25 cellular contexts compared by ENCODE assay signal in the genomic region with DNA sequence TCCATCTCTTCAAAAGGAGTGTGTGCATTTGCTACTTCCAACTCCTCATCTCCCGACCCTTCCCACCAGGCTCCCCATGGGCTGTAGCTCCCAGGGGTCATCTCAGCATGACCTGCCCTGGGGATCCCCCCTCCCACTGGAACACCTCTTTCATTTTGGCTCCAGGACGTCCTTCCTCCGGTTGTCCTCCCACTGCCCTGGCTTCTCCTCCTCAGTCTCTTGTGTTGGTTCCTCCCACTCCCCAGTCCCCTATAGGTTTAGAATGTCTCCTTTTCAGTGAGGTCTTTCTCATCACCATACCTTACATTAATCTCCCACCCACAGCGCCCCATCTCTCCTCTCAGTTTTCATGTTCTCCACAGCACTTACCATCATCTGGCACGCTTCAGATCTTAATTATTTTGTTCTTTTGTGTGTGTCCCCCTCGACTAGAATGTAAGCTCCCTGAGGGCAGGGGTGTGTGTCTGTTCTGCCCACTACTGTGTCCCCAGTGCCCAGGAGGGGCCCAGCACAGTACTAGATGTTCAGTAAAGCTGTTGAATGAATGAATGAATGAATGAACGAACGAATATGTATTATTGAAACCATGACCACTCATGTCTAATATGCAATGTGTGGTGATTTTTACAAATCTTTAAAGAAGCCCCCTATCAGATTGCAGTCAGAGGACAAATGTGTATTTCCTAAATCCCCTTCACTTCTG. TPM values are rescaled to one million over a fixed set of nuclear protein-coding genes. Genes with fewer than 3 reads are reported as not detected.
A peak's percentile ranks its signal among the peaks of the same experiment; 100 is the strongest.
DNase-seq lines count a peak whose midpoint lies in the region; ATAC-seq and TF ChIP-seq lines count a peak whose summit lies in the region.
"Had no signal": no experiment of that assay in that cellular context is flagged by ENCODE, and none has a peak within 500 bp of the region (broad histone marks: within the 10 kb centered on the region; RNA-seq: fewer than 3 reads in every experiment).

No MANE protein-coding gene starts in this region.

- H3K4me3 ChIP-seq in CD4-positive, CD25-positive, alpha-beta regulatory T cell (ENCODE audit: low read depth, low read length), result no peak overlapping the region
- H3K4me3 ChIP-seq: body of pancreas, lung, mucosa of descending colon, SJCRH30, skin epidermis, suprapubic skin had no signal

- H3K27me3 Mint-ChIP-seq in T-helper 2 cell treated with Interferon-gamma antibody and Interleukin-4, amounts not matched to agents 5 μg/mL and 100 μg/mL, for 36 hours (ENCODE audit: low read depth), result no peaks in the 10 kb centered on the region
- no peaks in the 10 kb centered on the region for H3K27me3 Mint-ChIP-seq in CD4-positive, CD25-positive, alpha-beta regulatory T cell
- no peaks in the 10 kb centered on the region for H3K27me3 Mint-ChIP-seq in T-helper 17 cell
- peaks cover 5% of the 10 kb centered on the region for H3K27me3 Mint-ChIP-seq in endothelial cell (ENCODE audit: unreplicated experiment)

- no peak for ATAC-seq in CD4-positive, CD25-positive, alpha-beta regulatory T cell (ENCODE audit: low read depth in 2 of 2)
- ATAC-seq in T-helper 17 cell, result no peak
- ATAC-seq in HG02798 (IDR thresholded peaks at IDR 0.05; ENCODE audit: poor library complexity, unreplicated experiment), result no peak
- ATAC-seq: activated T-cell treated with anti-CD3 and anti-CD28 coated beads, Interleukin-2, amount 50 U/mL, for 4 hours; body of pancreas; mucosa of descending colon had no signal

- H3K27ac Mint-ChIP-seq in T-helper 2 cell treated with Interferon-gamma antibody and Interleukin-4, amounts not matched to agents 5 μg/mL and 100 μg/mL, for 36 hours, result peak overlapping the region; percentile 67
- peak overlapping the region; percentile 76 to 88 (median 77) for H3K27ac Mint-ChIP-seq in CD4-positive, CD25-positive, alpha-beta regulatory T cell
- H3K27ac Mint-ChIP-seq in T-helper 17 cell (no peak overlapping the region), endothelial cell (ENCODE audit: unreplicated experiment) (peak overlapping the region; percentile 85)

- peak overlapping the region; percentile 33 for H3K4me3 Mint-ChIP-seq in T-helper 2 cell treated with Interferon-gamma antibody and Interleukin-4, amounts not matched to agents 5 μg/mL and 100 μg/mL, for 36 hours
- peak overlapping the region in 2 of 4 donors; percentile 32 to 65 for H3K4me3 Mint-ChIP-seq in CD4-positive, CD25-positive, alpha-beta regulatory T cell
- peak overlapping the region; percentile 65 for H3K4me3 Mint-ChIP-seq in T-helper 17 cell
- no peak overlapping the region for H3K4me3 Mint-ChIP-seq in endothelial cell (ENCODE audit: unreplicated experiment)
- H3K4me3 Mint-ChIP-seq: activated T-cell treated with anti-CD3 and anti-CD28 coated beads, Interleukin-2, amount 50 U/mL, for 4 hours had no signal

- no peak overlapping the region for H3K27ac ChIP-seq in CD4-positive, CD25-positive, alpha-beta regulatory T cell (ENCODE audit: insufficient read depth, low read length, poor library complexity, severe bottlenecking)
- H3K27ac ChIP-seq: body of pancreas, HL-60, SJCRH30, suprapubic skin had no signal

- no peaks in the 10 kb centered on the region for H3K27me3 ChIP-seq in CD4-positive, CD25-positive, alpha-beta regulatory T cell (ENCODE audit: control insufficient read depth, insufficient read depth, low read length)
- H3K27me3 ChIP-seq: body of pancreas, SJCRH30 had no signal

- no peaks in the 10 kb centered on the region for H3K9me3 Mint-ChIP-seq in T-helper 2 cell treated with Interferon-gamma antibody and Interleukin-4, amounts not matched to agents 5 μg/mL and 100 μg/mL, for 36 hours
- peaks cover 0 to 1% (median 0%) of the 10 kb centered on the region in 7 donors for H3K9me3 Mint-ChIP-seq in CD4-positive, CD25-positive, alpha-beta regulatory T cell
- no peaks in the 10 kb centered on the region for H3K9me3 Mint-ChIP-seq in endothelial cell (ENCODE audit: unreplicated experiment)
- H3K9me3 Mint-ChIP-seq: activated T-cell treated with anti-CD3 and anti-CD28 coated beads, Interleukin-2, amount 50 U/mL, for 4 hours had no signal

- H3K36me3 Mint-ChIP-seq in T-helper 2 cell treated with Interferon-gamma antibody and Interleukin-4, amounts not matched to agents 5 μg/mL and 100 μg/mL, for 36 hours (ENCODE audit: low read depth), result peaks cover 86% of the 10 kb centered on the region
- H3K36me3 Mint-ChIP-seq in CD4-positive, CD25-positive, alpha-beta regulatory T cell, result peaks cover 66% of the 10 kb centered on the region
- H3K36me3 Mint-ChIP-seq in T-helper 17 cell (ENCODE audit: low read depth) (peaks cover 29% of the 10 kb centered on the region), endothelial cell (ENCODE audit: low read depth, unreplicated experiment) (peaks cover 14% of the 10 kb centered on the region)

- peaks cover 76% of the 10 kb centered on the region for H3K4me1 Mint-ChIP-seq in T-helper 2 cell treated with Interferon-gamma antibody and Interleukin-4, amounts not matched to agents 5 μg/mL and 100 μg/mL, for 36 hours (ENCODE audit: low read depth)
- peaks cover 16 to 79% (median 59%) of the 10 kb centered on the region in 4 donors for H3K4me1 Mint-ChIP-seq in CD4-positive, CD25-positive, alpha-beta regulatory T cell
- H3K4me1 Mint-ChIP-seq in T-helper 17 cell (peaks cover 62% of the 10 kb centered on the region), endothelial cell (ENCODE audit: unreplicated experiment) (peaks cover 47% of the 10 kb centered on the region)

- H3K9me3 ChIP-seq in CD4-positive, CD25-positive, alpha-beta regulatory T cell (ENCODE audit: control insufficient read depth in 2 of 2, low read length in 2 of 2), result no peaks in the 10 kb centered on the region
- no peaks in the 10 kb centered on the region for H3K9me3 ChIP-seq in T-helper 17 cell (ENCODE audit: control insufficient read depth, low read length, poor library complexity, severe bottlenecking)
- H3K9me3 ChIP-seq: body of pancreas, mucosa of descending colon, SJCRH30, suprapubic skin had no signal

- DNase-seq in T-helper 2 cell treated with Interferon-gamma antibody and Interleukin-4, amounts not matched to agents 5 μg/mL and 100 μg/mL, for 36 hours (ENCODE audit: low spot score), result no peak
- DNase-seq in T-helper 2 cell (no peak), T-helper 17 cell (no peak), endothelial cell (ENCODE audit: low spot score) (no peak), mucosa of gallbladder (ENCODE audit: low spot score) (no peak), NOMO-1 treated with dmso at 0.1 percent for 144 hours (lab: John Stamatoyannopoulos, UW; ENCODE audit: unreplicated experiment) (no peak)
- no peak for DNase-seq in CD4-positive, CD25-positive, alpha-beta regulatory T cell
- DNase-seq: 8988T; activated CD4-positive, alpha-beta T cell treated with anti-CD3 and anti-CD28 coated beads, Interleukin-2, amount 50 U/mL, for 48 hours; activated T-cell treated with anti-CD3 and anti-CD28 coated beads, Interleukin-2, amount 50 U/mL, for 4 hours; body of pancreas; H7; mucosa of descending colon; NCI-H1105 treated with DMSO at 0.1 percent for 48 hours; NCI-H2227 treated with DMSO at 0.1 percent for 48 hours; SJCRH30 had no signal

- TF ChIP-seq CTCF in endothelial cell (IDR thresholded peaks at IDR 0.05; ENCODE audit: unreplicated experiment), result no peak

- peaks cover 60% of the 10 kb centered on the region for H3K36me3 ChIP-seq in CD4-positive, CD25-positive, alpha-beta regulatory T cell (ENCODE audit: control insufficient read depth, insufficient read depth, low read length)
- H3K36me3 ChIP-seq: SJCRH30, suprapubic skin had no signal

- H3K4me1 ChIP-seq in CD4-positive, CD25-positive, alpha-beta regulatory T cell (ENCODE audit: control insufficient read depth, insufficient read depth, low read length, poor library complexity, severe bottlenecking), result peaks cover 62% of the 10 kb centered on the region
- H3K4me1 ChIP-seq: body of pancreas, SJCRH30 had no signal

RNA-seq across cellular contexts. Expression of a gene that starts 2.0 kb away (rescaled TPM):
- 13.0 TPM for total RNA-seq in CD4-positive, CD25-positive, alpha-beta regulatory T cell
- 1 to 10 TPM in 3 of 4 donors, under 1 TPM in 1; 0.91 to 1.8 (median 1.5) TPM for polyA plus RNA-seq in CD4-positive, CD25-positive, alpha-beta regulatory T cell
- total RNA-seq in T-helper 17 cell, result 10 to 100 TPM in 1 of 2 donors, 1 to 10 TPM in 1; 7.2 to 22.5 TPM
- total RNA-seq in endothelial cell (ENCODE audit: unreplicated experiment), result 1.0 TPM
- 0.66 TPM for total RNA-seq in mucosa of gallbladder
- total RNA-seq: body of pancreas, chondrocyte, epithelial cell of proximal tubule, H7, pulmonary artery endothelial cell had no signal
- polyA plus RNA-seq: urinary bladder had no signal

RNA-seq across cellular contexts. Expression of a gene that starts 36.6 kb away (rescaled TPM):
- total RNA-seq in CD4-positive, CD25-positive, alpha-beta regulatory T cell, result 3.2 TPM
- under 1 TPM in 3 of 4 donors, not detected in 1; 0.01 to 0.05 (median 0.03) TPM for polyA plus RNA-seq in CD4-positive, CD25-positive, alpha-beta regulatory T cell
- 1 to 10 TPM; 1.6 to 2.1 TPM for total RNA-seq in T-helper 17 cell
- 3.5 TPM for total RNA-seq in endothelial cell (ENCODE audit: unreplicated experiment)
- total RNA-seq in mucosa of gallbladder, result 12.1 TPM
- total RNA-seq: pulmonary artery endothelial cell, SJCRH30 had no signal

RNA-seq across cellular contexts. Expression of a gene that starts 57.3 kb away (rescaled TPM):
- 160 TPM for total RNA-seq in CD4-positive, CD25-positive, alpha-beta regulatory T cell
- 10 to 100 TPM; 48.9 to 79.2 (median 52.2) TPM for polyA plus RNA-seq in CD4-positive, CD25-positive, alpha-beta regulatory T cell
- 100 to 1,000 TPM; 113 to 195 TPM for total RNA-seq in T-helper 17 cell
- 20.5 TPM for total RNA-seq in endothelial cell (ENCODE audit: unreplicated experiment)
- 9.8 TPM for total RNA-seq in mucosa of gallbladder
- total RNA-seq: chondrocyte, epithelial cell of proximal tubule, pulmonary artery endothelial cell, SJCRH30 had no signal
